ENCODE assay signal across 18 cellular contexts in genomic region chr3:37310666-37311050, GRCh38.
DNase-seq lines count a peak whose midpoint lies in the region; ATAC-seq and TF ChIP-seq lines count a peak whose summit lies in the region.
"Had no signal": no experiment of that assay in that cellular context is flagged by ENCODE, and none has a peak within 500 bp of the region (broad histone marks: within the 10 kb centered on the region; RNA-seq: fewer than 3 reads in every experiment).

No MANE protein-coding gene starts in this region.

- no peak overlapping the region for H3K23ac ChIP-seq in IMR-90 (ENCODE audit: low read depth, low read length)

- intact Hi-C loops in IMR-90 (cut with micrococcal nuclease), result loop anchor here (10.0 kb wide), 1 partner anchor 504 kb away; no protein-coding TSS in a partner anchor

- H3K27me3 ChIP-seq in IMR-90 (ENCODE audit: control insufficient read depth, insufficient read depth, low read length), result no peaks in the 10 kb centered on the region
- H3K27me3 ChIP-seq in endocrine pancreas (ENCODE audit: control insufficient read depth, insufficient read depth, low read length), result no peaks in the 10 kb centered on the region
- H3K27me3 ChIP-seq: colonic mucosa, pancreas had no signal

- no peak for TF ChIP-seq CTCF in IMR-90 (conservative IDR thresholded peaks at IDR 0.05; ENCODE audit: low read depth, low read length)

- H4K20me1 ChIP-seq in IMR-90 (ENCODE audit: insufficient read depth, low read length), result peaks cover 9% of the 10 kb centered on the region; the same call in 1 of the 2 replicates

- no peak for TF ChIP-seq POLR2A in IMR-90 (IDR thresholded peaks at IDR 0.05; ENCODE audit: low read depth, low read length)

- peak overlapping the region; percentile 40 for H3K4me2 ChIP-seq in IMR-90 (ENCODE audit: low read depth, low read length)

- H3K9me3 ChIP-seq in IMR-90 (ENCODE audit: control insufficient read depth, insufficient read depth, low read length) (no peaks in the 10 kb centered on the region), endocrine pancreas (ENCODE audit: control insufficient read depth, low read length) (no peaks in the 10 kb centered on the region)
- H3K9me3 ChIP-seq: colonic mucosa, pancreas had no signal

- H3K56ac ChIP-seq in IMR-90 (ENCODE audit: extremely low read depth, insufficient read depth, low read length), result no peak overlapping the region

- no peaks in the 10 kb centered on the region; the same call in 1 of the 2 replicates for H3K9me1 ChIP-seq in IMR-90 (ENCODE audit: insufficient read depth, low read length)

- H4K91ac ChIP-seq in IMR-90 (ENCODE audit: insufficient read depth, low read depth, low read length), result no peak overlapping the region

- H2BK120ac ChIP-seq in IMR-90 (ENCODE audit: low read depth, low read length), result no peak overlapping the region

- peaks cover 4% of the 10 kb centered on the region; the same call in 1 of the 2 replicates for H3K4me1 ChIP-seq in IMR-90 (ENCODE audit: control insufficient read depth, insufficient read depth, low read length)
- H3K4me1 ChIP-seq in endocrine pancreas (ENCODE audit: control insufficient read depth, insufficient read depth, low read length), result peaks cover 34% of the 10 kb centered on the region
- H3K4me1 ChIP-seq: colonic mucosa had no signal

- H2AK5ac ChIP-seq in IMR-90 (ENCODE audit: low read depth, low read length), result no peak overlapping the region

- DNase-seq in AG20443 (ENCODE audit: low spot score) (peak; percentile 32), IMR-90 (peak; percentile 68), SKM-1 treated with dmso at 0.1 percent for 144 hours (lab: John Stamatoyannopoulos, UW; ENCODE audit: unreplicated experiment) (no peak), amniotic stem cell (lab: John Stamatoyannopoulos, UW) (no peak), A172 (ENCODE audit: low spot score) (no peak)
- no peak for DNase-seq in naive thymus-derived CD8-positive, alpha-beta T cell
- no peak for DNase-seq in stimulated activated CD4-positive, alpha-beta T cell treated with anti-CD3 and anti-CD28 coated beads, Interleukin-4, amount 100 ng/mL, for 1 hour
- DNase-seq: aorta; colonic mucosa; GF-D8; midbrain; NCI-H1105; pancreas; stimulated activated naive CD8-positive, alpha-beta T cell treated with anti-CD3 and anti-CD28 coated beads, Interleukin-15, amount 100 ng/mL, for 72 hours; T-helper 1 cell; WERI-Rb-1 had no signal

- H2AFZ ChIP-seq in IMR-90 (replicated peaks; ENCODE audit: low read length, poor library complexity), result no peak overlapping the region

- H2BK5ac ChIP-seq in IMR-90 (ENCODE audit: low read depth, low read length, poor library complexity, severe bottlenecking), result no peak overlapping the region

- no CpG with 5 or more reads among the region's 4 CpGs for WGBS in IMR-90 (ENCODE audit: extremely low coverage in 2 of 2, insufficient read length in 1 of 2), 2 experiments

- CTCF ChIA-PET in IMR-90 (lab: Yijun Ruan, JAX), result interaction anchor here (0.8 to 1.4 kb wide), 2 partner anchors 31 to 76 kb away, joined by 3 to 4 read pairs; no protein-coding TSS in a partner anchor

- H3K4me3 ChIP-seq in IMR-90 (ENCODE audit: insufficient read depth, low read depth, low read length) (no peak overlapping the region), endocrine pancreas (ENCODE audit: control insufficient read depth, insufficient read depth, low read length) (peak overlapping the region; percentile 22)
- H3K4me3 ChIP-seq: colonic mucosa, pancreas had no signal

- no peak; the same call in 1 of the 2 replicates for ATAC-seq in IMR-90 (ENCODE audit: low read depth)
- no peak for ATAC-seq in naive thymus-derived CD8-positive, alpha-beta T cell
- ATAC-seq: pancreas; stimulated activated naive CD8-positive, alpha-beta T cell treated with anti-CD3 and anti-CD28 coated beads, Interleukin-15, amount 100 ng/mL, for 72 hours had no signal

- H2BK15ac ChIP-seq in IMR-90 (ENCODE audit: low read depth, low read length), result no peak overlapping the region

- H3K4me1 Mint-ChIP-seq in naive thymus-derived CD8-positive, alpha-beta T cell, result peaks cover 13 to 21% (median 19%) of the 10 kb centered on the region in 4 donors

- H3K36me3 ChIP-seq in IMR-90 (ENCODE audit: control insufficient read depth, insufficient read depth, low read length) (peaks cover 9% of the 10 kb centered on the region), endocrine pancreas (ENCODE audit: control insufficient read depth, insufficient read depth, low read length) (no peaks in the 10 kb centered on the region)
- H3K36me3 ChIP-seq: colonic mucosa had no signal

- peaks cover 11 to 42% of the 10 kb centered on the region in 2 experiments; a peak in 3 of 4 replicates for H3K79me1 ChIP-seq in IMR-90 (ENCODE audit: low read depth in 1 of 2, low read length in 2 of 2)

- H3K9ac ChIP-seq in IMR-90 (ENCODE audit: low read depth, low read length) (no peak overlapping the region), endocrine pancreas (ENCODE audit: control insufficient read depth, insufficient read depth, low read length) (no peak overlapping the region)

- dilution Hi-C loops in IMR-90 (cut with HindIII; ENCODE audit: low sequenced_read_pairs, unreplicated experiment), result no loop called here

- no peak overlapping the region for H3K4ac ChIP-seq in IMR-90 (ENCODE audit: low read depth, low read length)

- no peak overlapping the region for H3K14ac ChIP-seq in IMR-90 (replicated peaks; ENCODE audit: low read depth, low read length)

- peak overlapping the region in 2 of 10 donors; percentile 34 to 63 for H3K4me3 Mint-ChIP-seq in naive thymus-derived CD8-positive, alpha-beta T cell
- H3K4me3 Mint-ChIP-seq: IgD-negative memory B cell had no signal

- H3K27ac ChIP-seq in IMR-90 (ENCODE audit: insufficient read depth, low read length), result no peak overlapping the region
- H3K27ac ChIP-seq: colonic mucosa, pancreas, WERI-Rb-1 had no signal

- no peak overlapping the region for H2BK20ac ChIP-seq in IMR-90 (ENCODE audit: low read depth, low read length)

- H3K27ac Mint-ChIP-seq in naive thymus-derived CD8-positive, alpha-beta T cell, result peak overlapping the region in 9 of 10 donors; percentile 3 to 86 (median 58)
- H3K27ac Mint-ChIP-seq: stimulated activated naive CD8-positive, alpha-beta T cell treated with anti-CD3 and anti-CD28 coated beads, Interleukin-15, amount 100 ng/mL, for 72 hours had no signal

- H4K5ac ChIP-seq in IMR-90 (ENCODE audit: low read depth, low read length), result no peak overlapping the region

- 0 out of 4 replicates have a peak overlapping the region, but pooled peaks of 1 of the 2 experiments have one; percentile 12 for H4K8ac ChIP-seq in IMR-90 (ENCODE audit: low read depth in 2 of 2, low read length in 2 of 2)

- in situ Hi-C loops in IMR-90 (cut with MboI; ENCODE audit: low sequenced_read_pairs), result no loop called here

- no peaks in the 10 kb centered on the region for H3K9me3 Mint-ChIP-seq in naive thymus-derived CD8-positive, alpha-beta T cell
- H3K9me3 Mint-ChIP-seq: IgD-negative memory B cell; stimulated activated naive CD8-positive, alpha-beta T cell treated with anti-CD3 and anti-CD28 coated beads, Interleukin-15, amount 100 ng/mL, for 72 hours had no signal

- peaks cover 0 to 69% (median 8%) of the 10 kb centered on the region in 3 donors for H3K36me3 Mint-ChIP-seq in naive thymus-derived CD8-positive, alpha-beta T cell

- POLR2A ChIA-PET in IMR-90 (lab: Charles Lee; ENCODE audit: unreplicated experiment), result no interaction called here
- POLR2A ChIA-PET in naive thymus-derived CD8-positive, alpha-beta T cell (lab: Charles Lee), result no interaction called here

- no peak for TF ChIP-seq RAD21 in IMR-90 (IDR thresholded peaks at IDR 0.05; ENCODE audit: low read length)

- H3K27me3 Mint-ChIP-seq in naive thymus-derived CD8-positive, alpha-beta T cell, result no peaks in the 10 kb centered on the region
- H3K27me3 Mint-ChIP-seq: IgD-negative memory B cell; stimulated activated naive CD8-positive, alpha-beta T cell treated with anti-CD3 and anti-CD28 coated beads, Interleukin-15, amount 100 ng/mL, for 72 hours had no signal

- no TSS peak for BruUV-seq in IMR-90 (replicated peaks; lab: Mats Ljungman, UMichigan)

- no peak overlapping the region for H3K18ac ChIP-seq in IMR-90 (ENCODE audit: low read depth, low read length)

- H2AK9ac ChIP-seq in IMR-90 (replicated peaks; ENCODE audit: low read depth, low read length, poor library complexity), result no peak overlapping the region

TF ChIP-seq in IMR-90, 13 proteins besides CTCF, POLR2A, EP300 and RAD21:
- no peak for TF ChIP-seq CHD1 (IDR thresholded peaks at IDR 0.05; ENCODE audit: low read depth, low read length)
- peak; percentile 48 for TF ChIP-seq BHLHE40 (IDR thresholded peaks at IDR 0.05; ENCODE audit: low read depth, low read length)
- TF ChIP-seq RCOR1 (IDR thresholded peaks at IDR 0.05; ENCODE audit: insufficient replicate concordance, low read length), result no peak
- no peak for TF ChIP-seq MAZ (IDR thresholded peaks at IDR 0.05; ENCODE audit: borderline replicate concordance, low read depth, low read length)
- TF ChIP-seq SMC3 (IDR thresholded peaks at IDR 0.05; ENCODE audit: low read depth, low read length), result no peak
- TF ChIP-seq USF2 (IDR thresholded peaks at IDR 0.05; ENCODE audit: low read depth, low read length), result no peak
- TF ChIP-seq FOS (IDR thresholded peaks at IDR 0.05; ENCODE audit: low read depth, low read length), result no peak
- TF ChIP-seq MXI1 (IDR thresholded peaks at IDR 0.05; ENCODE audit: borderline replicate concordance, low read depth, low read length), result no peak
- TF ChIP-seq, protein P1, sequence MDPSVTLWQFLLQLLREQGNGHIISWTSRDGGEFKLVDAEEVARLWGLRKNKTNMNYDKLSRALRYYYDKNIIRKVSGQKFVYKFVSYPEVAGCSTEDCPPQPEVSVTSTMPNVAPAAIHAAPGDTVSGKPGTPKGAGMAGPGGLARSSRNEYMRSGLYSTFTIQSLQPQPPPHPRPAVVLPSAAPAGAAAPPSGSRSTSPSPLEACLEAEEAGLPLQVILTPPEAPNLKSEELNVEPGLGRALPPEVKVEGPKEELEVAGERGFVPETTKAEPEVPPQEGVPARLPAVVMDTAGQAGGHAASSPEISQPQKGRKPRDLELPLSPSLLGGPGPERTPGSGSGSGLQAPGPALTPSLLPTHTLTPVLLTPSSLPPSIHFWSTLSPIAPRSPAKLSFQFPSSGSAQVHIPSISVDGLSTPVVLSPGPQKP (IDR thresholded peaks at IDR 0.05; ENCODE audit: borderline replicate concordance, low read depth, low read length), result no peak
- TF ChIP-seq CEBPB (IDR thresholded peaks at IDR 0.05; ENCODE audit: low read depth, low read length), result peak; percentile 79
- no peak for TF ChIP-seq MAFK (IDR thresholded peaks at IDR 0.05; ENCODE audit: low read depth, low read length)

Comparison
In these comparisons a context has a peak if more than half of its experiments do, and no peak if none do; other contexts are left out.
1. DNase-seq: peak in AG20443 (single experiment) and IMR-90 (single experiment); none in naive thymus-derived CD8-positive, alpha-beta T cell (0 of 10), stimulated activated CD4-positive, alpha-beta T cell treated with anti-CD3 and anti-CD28 coated beads, Interleukin-4, amount 100 ng/mL, for 1 hour (single experiment), SKM-1 treated with dmso at 0.1 percent for 144 hours (single experiment), amniotic stem cell (single experiment) and A172 (single experiment).